1 cellular context compared by ENCODE assay signal in the genomic region with DNA sequence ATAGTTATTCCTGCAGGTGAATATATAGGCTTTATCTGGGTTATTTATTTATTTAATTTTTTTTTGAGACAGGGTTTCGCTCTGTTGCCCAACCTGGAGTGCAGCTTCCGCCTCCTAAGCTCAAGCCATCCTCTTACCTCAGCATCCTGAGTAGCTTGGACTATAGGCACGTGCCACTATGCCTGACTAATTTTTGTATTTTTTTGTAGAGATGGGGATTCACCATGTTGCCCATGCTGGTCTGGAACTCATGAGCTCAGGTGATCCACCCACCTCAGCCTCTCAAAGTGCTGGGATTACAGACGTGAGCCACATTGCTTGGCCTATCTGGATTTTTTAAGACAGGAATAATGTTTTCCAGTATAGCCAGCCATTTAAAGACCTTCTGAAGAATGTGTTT.
TF ChIP-seq lines count a peak whose summit lies in the region.

No MANE protein-coding gene starts in this region.

TF ChIP-seq in endothelial cell of umbilical vein, 7 proteins besides CTCF, POLR2A, EP300 and RAD21 (continued from another document):
- TF ChIP-seq EZH2 (IDR thresholded peaks at IDR 0.05; ENCODE audit: borderline replicate concordance, low read depth, low read length, severe bottlenecking) = no peak
- no peak for TF ChIP-seq MYC (IDR thresholded peaks at IDR 0.05; ENCODE audit: low read depth, low read length)
- TF ChIP-seq JUN (IDR thresholded peaks at IDR 0.05; ENCODE audit: borderline replicate concordance, insufficient read depth, insufficient read length, low read depth) = no peak
- no peak for TF ChIP-seq GATA2 (IDR thresholded peaks at IDR 0.05; ENCODE audit: insufficient read depth, insufficient read length, low read depth, low read length)
- TF ChIP-seq, protein P1, sequence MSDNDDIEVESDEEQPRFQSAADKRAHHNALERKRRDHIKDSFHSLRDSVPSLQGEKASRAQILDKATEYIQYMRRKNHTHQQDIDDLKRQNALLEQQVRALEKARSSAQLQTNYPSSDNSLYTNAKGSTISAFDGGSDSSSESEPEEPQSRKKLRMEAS (IDR thresholded peaks at IDR 0.05; ENCODE audit: insufficient read depth, insufficient read length) = no peak
TF ChIP-seq in endothelial cell of umbilical vein: peak in this region for 0.
